ENCODE assay signal across 1 cellular context in the genomic region with DNA sequence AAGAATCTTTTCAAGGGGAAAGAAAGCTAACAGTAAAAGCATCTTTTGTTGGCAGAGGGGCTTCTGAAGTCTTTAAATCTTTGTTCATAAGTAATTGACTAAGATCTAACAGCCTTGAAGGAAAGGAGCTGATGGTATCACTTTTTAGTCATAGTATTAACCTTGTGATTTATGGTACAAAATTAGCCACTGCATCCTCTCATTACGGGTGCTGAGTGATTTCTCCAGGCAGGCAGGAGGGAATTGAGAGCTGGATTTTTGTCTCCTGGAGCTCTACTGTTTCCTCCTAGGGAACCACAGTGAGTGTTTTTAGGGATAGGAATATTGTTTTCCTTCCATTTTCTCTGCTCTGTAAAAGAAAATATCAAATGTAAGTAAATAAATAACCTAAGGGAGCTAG.
TF ChIP-seq lines count a peak whose summit lies in the region.

No MANE protein-coding gene starts in this region.

TF ChIP-seq in GM23338, 12 proteins besides CTCF, POLR2A, EP300 and RAD21 (continued from another document):
- TF ChIP-seq ETS1 (IDR thresholded peaks at IDR 0.05): no peak
- TF ChIP-seq CREB1 (CRISPR knock-in tag; IDR thresholded peaks at IDR 0.05; ENCODE audit: low read depth): no peak
- no peak for TF ChIP-seq EZH2phosphoT487 (IDR thresholded peaks at IDR 0.05; ENCODE audit: unreplicated experiment)
- TF ChIP-seq, protein P1, sequence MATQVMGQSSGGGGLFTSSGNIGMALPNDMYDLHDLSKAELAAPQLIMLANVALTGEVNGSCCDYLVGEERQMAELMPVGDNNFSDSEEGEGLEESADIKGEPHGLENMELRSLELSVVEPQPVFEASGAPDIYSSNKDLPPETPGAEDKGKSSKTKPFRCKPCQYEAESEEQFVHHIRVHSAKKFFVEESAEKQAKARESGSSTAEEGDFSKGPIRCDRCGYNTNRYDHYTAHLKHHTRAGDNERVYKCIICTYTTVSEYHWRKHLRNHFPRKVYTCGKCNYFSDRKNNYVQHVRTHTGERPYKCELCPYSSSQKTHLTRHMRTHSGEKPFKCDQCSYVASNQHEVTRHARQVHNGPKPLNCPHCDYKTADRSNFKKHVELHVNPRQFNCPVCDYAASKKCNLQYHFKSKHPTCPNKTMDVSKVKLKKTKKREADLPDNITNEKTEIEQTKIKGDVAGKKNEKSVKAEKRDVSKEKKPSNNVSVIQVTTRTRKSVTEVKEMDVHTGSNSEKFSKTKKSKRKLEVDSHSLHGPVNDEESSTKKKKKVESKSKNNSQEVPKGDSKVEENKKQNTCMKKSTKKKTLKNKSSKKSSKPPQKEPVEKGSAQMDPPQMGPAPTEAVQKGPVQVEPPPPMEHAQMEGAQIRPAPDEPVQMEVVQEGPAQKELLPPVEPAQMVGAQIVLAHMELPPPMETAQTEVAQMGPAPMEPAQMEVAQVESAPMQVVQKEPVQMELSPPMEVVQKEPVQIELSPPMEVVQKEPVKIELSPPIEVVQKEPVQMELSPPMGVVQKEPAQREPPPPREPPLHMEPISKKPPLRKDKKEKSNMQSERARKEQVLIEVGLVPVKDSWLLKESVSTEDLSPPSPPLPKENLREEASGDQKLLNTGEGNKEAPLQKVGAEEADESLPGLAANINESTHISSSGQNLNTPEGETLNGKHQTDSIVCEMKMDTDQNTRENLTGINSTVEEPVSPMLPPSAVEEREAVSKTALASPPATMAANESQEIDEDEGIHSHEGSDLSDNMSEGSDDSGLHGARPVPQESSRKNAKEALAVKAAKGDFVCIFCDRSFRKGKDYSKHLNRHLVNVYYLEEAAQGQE (IDR thresholded peaks at IDR 0.05; ENCODE audit: unreplicated experiment): no peak
- TF ChIP-seq NANOG (IDR thresholded peaks at IDR 0.05; ENCODE audit: borderline replicate concordance): no peak
- TF ChIP-seq ZNF331 (CRISPR knock-in tag; IDR thresholded peaks at IDR 0.05; ENCODE audit: low read depth): no peak
- no peak for TF ChIP-seq EZH2 (IDR thresholded peaks at IDR 0.05; ENCODE audit: low read depth, unreplicated experiment)
- TF ChIP-seq STAT1 (IDR thresholded peaks at IDR 0.05; ENCODE audit: unreplicated experiment): no peak
